18 cellular contexts compared by ENCODE assay signal in the genomic region with DNA sequence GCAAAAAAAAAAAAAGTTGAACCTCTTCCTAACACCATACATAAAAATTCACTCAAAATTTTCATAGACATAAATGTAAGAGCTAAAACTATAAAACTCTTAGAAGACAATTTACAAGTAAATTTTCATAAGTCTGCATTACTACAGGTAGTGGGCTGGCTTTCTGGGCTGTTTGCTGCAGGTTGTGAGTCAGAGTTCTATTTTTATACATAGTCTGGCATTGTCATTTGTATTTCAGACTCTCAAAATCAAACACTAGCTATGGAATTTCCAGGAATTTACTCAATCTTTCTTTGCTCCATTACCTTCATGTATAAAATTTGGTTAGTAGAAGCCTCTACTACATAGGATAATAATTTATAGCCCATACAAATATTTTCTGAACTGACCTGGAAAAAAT.
"Had no signal": no experiment of that assay in that cellular context is flagged by ENCODE, and none has a peak within 500 bp of the region (broad histone marks: within the 10 kb centered on the region; RNA-seq: fewer than 3 reads in every experiment).

No MANE protein-coding gene starts in this region.

- H3K9me3 ChIP-seq: body of pancreas, thoracic aorta had no signal

- H3K4me3 ChIP-seq: body of pancreas, left ventricle myocardium inferior, stomach, thoracic aorta had no signal

- DNase-seq: activated B cell treated with CpG ODN at 0.5 μM for 24 hours; activated CD4-positive, alpha-beta T cell treated with anti-CD3 and anti-CD28 coated beads, Interleukin-2, amount 10 ng/mL, durations not matched to agents 24 days and 14 days; activated naive CD4-positive, alpha-beta T cell treated with Interleukin-2 at 50 U/mL for 16 hours; activated naive CD8-positive, alpha-beta T cell treated with anti-CD3 and anti-CD28 coated beads, Interleukin-2, amount 50 U/mL, for 24 hours; body of pancreas; cerebellar nuclear complex; dermis blood vessel endothelial cell; erythroblast; glutamatergic neuron; immature natural killer cell; left ventricle myocardium inferior; mesenchymal stem cell; nephron progenitor cell; stimulated activated CD4-positive, alpha-beta T cell treated with anti-CD3 and anti-CD28 coated beads, Interleukin-4, amount 100 ng/mL, for 4 hours; stomach; T-helper 2 cell had no signal

- H3K27me3 ChIP-seq: body of pancreas, stomach had no signal

- H3K4me1 ChIP-seq: body of pancreas, left ventricle myocardium inferior, stomach had no signal

- FAIRE-seq: TTC549 had no signal

- H3K27ac ChIP-seq: body of pancreas, left ventricle myocardium inferior, stomach, thoracic aorta had no signal

- ATAC-seq: activated naive CD8-positive, alpha-beta T cell treated with anti-CD3 and anti-CD28 coated beads, Interleukin-2, amount 50 U/mL, for 24 hours; body of pancreas had no signal

- H3K36me3 ChIP-seq: left ventricle myocardium inferior, stomach, thoracic aorta had no signal
